ENCODE assay signal across 10 cellular contexts in the genomic region with DNA sequence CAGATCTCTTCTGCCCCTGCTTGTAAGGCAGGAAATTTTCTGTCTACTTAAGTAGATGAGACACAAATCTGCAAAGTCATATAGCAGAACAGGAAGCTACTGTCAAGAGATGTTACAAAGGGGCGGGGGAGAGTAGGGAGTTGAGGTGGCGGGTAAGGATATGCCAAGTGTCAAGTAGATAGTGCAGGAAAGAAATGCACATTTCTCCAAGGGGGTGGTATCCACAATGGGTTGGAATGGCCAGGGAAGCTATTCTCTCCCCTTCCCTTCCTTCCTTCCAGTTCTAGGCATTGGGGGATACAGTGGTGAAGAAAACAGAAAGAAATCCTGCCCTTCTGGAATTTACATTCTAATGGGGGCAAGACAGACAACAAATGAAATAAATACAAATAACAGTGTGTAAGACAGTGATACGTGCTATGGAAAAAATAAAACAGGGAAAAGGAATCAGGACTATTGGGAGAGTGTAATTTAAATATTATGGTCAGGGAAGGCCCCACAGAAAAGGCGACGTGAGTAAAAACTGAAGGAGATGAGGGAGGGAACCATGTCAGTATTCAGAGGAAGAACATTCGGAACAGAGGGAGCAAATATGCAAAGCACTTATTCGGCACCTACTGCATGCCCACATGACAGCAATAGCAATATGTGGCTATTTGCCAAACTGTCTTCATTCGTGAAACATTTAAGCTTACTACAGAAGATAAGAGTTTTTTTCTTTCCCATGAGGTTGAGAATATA. TPM values are rescaled to one million over a fixed set of nuclear protein-coding genes. Genes with fewer than 3 reads are reported as not detected.
DNase-seq lines count a peak whose midpoint lies in the region; TF ChIP-seq lines count a peak whose summit lies in the region.
"Had no signal": no experiment of that assay in that cellular context is flagged by ENCODE, and none has a peak within 500 bp of the region (broad histone marks: within the 10 kb centered on the region; RNA-seq: fewer than 3 reads in every experiment).

No MANE protein-coding gene starts in this region.

- peak overlapping the region in 3 of 5 experiments; percentile 13 to 67 (median 66) for H3K27ac Mint-ChIP-seq in brain

- H2AFZ ChIP-seq in parathyroid adenoma = peak overlapping the region; percentile 46

- no peaks in the 10 kb centered on the region for H3K4me1 ChIP-seq in parathyroid adenoma

- no peak overlapping the region for H3K9ac ChIP-seq in parathyroid adenoma

- H3K79me2 ChIP-seq in parathyroid adenoma = no peaks in the 10 kb centered on the region

- H3K27me3 Mint-ChIP-seq in brain = peaks cover 5% of the 10 kb centered on the region

- H3K27ac ChIP-seq in parathyroid adenoma = no peak overlapping the region

- no peaks in the 10 kb centered on the region for H3K36me3 ChIP-seq in parathyroid adenoma (ENCODE audit: control insufficient read depth, insufficient read depth, low read length)

- DNase-seq in GDM1 (lab: John Stamatoyannopoulos, UW) (peak; percentile 78), NAMALWA (ENCODE audit: low spot score) (peak; percentile 35), NCI-H524 treated with DMSO at 0.1 percent for 48 hours (lab: John Stamatoyannopoulos, UW) (no peak), NCI-H748 (lab: John Stamatoyannopoulos, UW; ENCODE audit: unreplicated experiment) (no peak), NCI-H1105 treated with DMSO at 0.1 percent for 48 hours (lab: John Stamatoyannopoulos, UW) (no peak)
- DNase-seq in activated effector memory CD4-positive, alpha-beta T cell treated with anti-CD3 and anti-CD28 coated beads, Interleukin-2, amount 50 U/mL, for 16 hours = no peak
- DNase-seq: cortex of kidney, NCI-H510A treated with DMSO at 0.1 percent for 48 hours had no signal

- TF ChIP-seq CTCF in brain (conservative IDR thresholded peaks at IDR 0.05) = no peak
- TF ChIP-seq CTCF in parathyroid adenoma (IDR thresholded peaks at IDR 0.05) = no peak

- H3K4me1 Mint-ChIP-seq in brain = peaks cover 36% of the 10 kb centered on the region

- H3K4me3 Mint-ChIP-seq in brain = peak overlapping the region in 3 of 5 experiments; percentile 1 to 7 (median 7)

- no peak overlapping the region for H3K4me2 ChIP-seq in parathyroid adenoma (ENCODE audit: low read length)

- no peak overlapping the region for H3K4me3 ChIP-seq in parathyroid adenoma (ENCODE audit: low read depth, low read length)

- no peaks in the 10 kb centered on the region for H3K9me3 ChIP-seq in parathyroid adenoma (ENCODE audit: control insufficient read depth, low read length)

- no peaks in the 10 kb centered on the region for H3K27me3 ChIP-seq in parathyroid adenoma (ENCODE audit: control insufficient read depth, insufficient read depth, low read length)

- H3K9me3 Mint-ChIP-seq in brain = peaks cover 0 to 1% (median 0%) of the 10 kb centered on the region in 5 experiments

- H3K36me3 Mint-ChIP-seq in brain = no peaks in the 10 kb centered on the region

RNA-seq across cellular contexts. Expression of a gene that starts 42.8 kb away (rescaled TPM):
- polyA plus RNA-seq in brain (ENCODE audit: insufficient read depth, low read depth, low replicate concordance) = not detected

RNA-seq across cellular contexts. Expression of a gene that starts 57.3 kb away (rescaled TPM):
- 0.49 TPM for polyA plus RNA-seq in brain (ENCODE audit: insufficient read depth, low read depth, low replicate concordance)

Comparison
In these comparisons a context has a peak if more than half of its experiments do, and no peak if none do; other contexts are left out.
1. DNase-seq: peak in GDM1 (single experiment) and NAMALWA (single experiment); none in NCI-H524 treated with DMSO at 0.1 percent for 48 hours (single experiment), activated effector memory CD4-positive, alpha-beta T cell treated with anti-CD3 and anti-CD28 coated beads, Interleukin-2, amount 50 U/mL, for 16 hours (single experiment), NCI-H748 (single experiment) and NCI-H1105 treated with DMSO at 0.1 percent for 48 hours (single experiment).